8 cellular contexts compared by ENCODE assay signal in the genomic region with DNA sequence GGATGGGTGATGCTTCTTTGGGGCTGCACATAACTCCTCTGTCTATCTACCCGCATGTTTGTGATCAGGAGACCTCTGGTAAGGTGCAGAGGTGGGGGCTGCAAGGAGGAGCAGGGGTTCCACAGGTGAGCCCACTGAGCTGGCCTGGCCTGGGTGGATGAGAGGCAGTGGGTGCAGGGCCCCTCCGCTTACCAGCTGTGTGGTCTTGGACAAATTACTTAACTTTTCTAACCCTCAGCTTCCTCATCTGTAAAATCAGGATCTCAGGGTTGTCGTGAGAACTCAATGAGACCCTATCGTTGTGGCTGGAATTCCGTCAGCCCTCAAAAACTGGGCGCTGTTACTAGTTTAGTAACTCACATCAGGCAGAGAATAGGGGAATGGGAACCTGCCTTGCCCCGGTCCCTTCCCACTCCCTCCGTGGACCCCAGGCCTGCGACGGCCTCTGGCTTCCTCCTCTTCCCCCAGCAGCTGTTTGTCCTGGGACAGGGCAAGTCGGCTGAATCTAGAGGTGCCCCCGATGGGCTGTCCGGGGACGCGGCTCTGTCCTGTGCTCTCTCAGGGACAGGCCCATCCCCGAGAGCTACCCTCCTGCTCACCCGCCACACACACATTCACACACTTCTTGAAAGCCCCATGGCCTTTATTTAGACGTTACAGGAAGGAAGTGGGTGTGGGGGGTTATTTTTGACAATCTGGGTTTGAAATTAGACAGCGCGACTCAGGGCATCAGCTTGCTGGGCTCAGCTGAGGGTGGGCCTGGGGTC. TPM values are rescaled to one million over a fixed set of nuclear protein-coding genes. Genes with fewer than 3 reads are reported as not detected.
A peak's percentile ranks its signal among the peaks of the same experiment; 100 is the strongest.
DNase-seq lines count a peak whose midpoint lies in the region; ATAC-seq and TF ChIP-seq lines count a peak whose summit lies in the region.

No MANE protein-coding gene starts in this region.

- H3K4me1 Mint-ChIP-seq in activated naive CD8-positive, alpha-beta T cell treated with anti-CD3 and anti-CD28 coated beads for 36 hours: peaks cover 73% of the 10 kb centered on the region
- peaks cover 63% of the 10 kb centered on the region for H3K4me1 Mint-ChIP-seq in nephron progenitor cell

- H3K27me3 Mint-ChIP-seq in activated naive CD8-positive, alpha-beta T cell treated with anti-CD3 and anti-CD28 coated beads for 36 hours: peaks cover under 1% of the 10 kb centered on the region
- peaks cover 2% of the 10 kb centered on the region for H3K27me3 Mint-ChIP-seq in nephron progenitor cell (ENCODE audit: low read depth, poor library complexity)

- no peak overlapping the region for H3K4me3 ChIP-seq in foreskin fibroblast (ENCODE audit: low read depth in 1 of 2, low read length in 2 of 2)

- peak overlapping the region; percentile 93 for H3K27ac Mint-ChIP-seq in activated naive CD8-positive, alpha-beta T cell treated with anti-CD3 and anti-CD28 coated beads for 36 hours
- peak overlapping the region; percentile 96 for H3K27ac Mint-ChIP-seq in nephron progenitor cell

- peaks cover 80% of the 10 kb centered on the region for H3K36me3 Mint-ChIP-seq in activated naive CD8-positive, alpha-beta T cell treated with anti-CD3 and anti-CD28 coated beads for 36 hours
- H3K36me3 Mint-ChIP-seq in nephron progenitor cell (ENCODE audit: low read depth): no peaks in the 10 kb centered on the region

- no peaks in the 10 kb centered on the region for H3K9me3 Mint-ChIP-seq in activated naive CD8-positive, alpha-beta T cell treated with anti-CD3 and anti-CD28 coated beads for 36 hours
- no peaks in the 10 kb centered on the region for H3K9me3 Mint-ChIP-seq in nephron progenitor cell

- no peak for TF ChIP-seq CTCF in nephron progenitor cell (IDR thresholded peaks at IDR 0.05)
- no peak for TF ChIP-seq CTCF in foreskin fibroblast (IDR thresholded peaks at IDR 0.05; ENCODE audit: low read depth, low read length)

- ATAC-seq in GM18517 (IDR thresholded peaks at IDR 0.05; ENCODE audit: unreplicated experiment) (peak; percentile 51), HG02885 (IDR thresholded peaks at IDR 0.05; ENCODE audit: poor library complexity, unreplicated experiment) (peak; percentile 50)

- peak overlapping the region; percentile 100 for H3K4me3 Mint-ChIP-seq in activated naive CD8-positive, alpha-beta T cell treated with anti-CD3 and anti-CD28 coated beads for 36 hours
- no peak overlapping the region for H3K4me3 Mint-ChIP-seq in nephron progenitor cell

- DNase-seq in SKM-1 (lab: John Stamatoyannopoulos, UW; ENCODE audit: unreplicated experiment) (peak; percentile 25), nephron progenitor cell (no peak), pons (ENCODE audit: low spot score) (no peak), NCI-H2227 (lab: John Stamatoyannopoulos, UW; ENCODE audit: unreplicated experiment) (no peak), foreskin fibroblast (no peak)
- peak; percentile 71 for DNase-seq in activated naive CD8-positive, alpha-beta T cell treated with anti-CD3 and anti-CD28 coated beads for 36 hours

RNA-seq across cellular contexts. Expression of gene PTPN6, which starts 7.6 kb away (rescaled TPM):
- total RNA-seq in activated naive CD8-positive, alpha-beta T cell treated with anti-CD3 and anti-CD28 coated beads for 36 hours: 100 to 1,000 TPM; 457 to 467 TPM

RNA-seq across cellular contexts. Expression of gene PHB2, which starts 11.7 kb away (rescaled TPM):
- 100 to 1,000 TPM; 556 to 557 TPM for total RNA-seq in activated naive CD8-positive, alpha-beta T cell treated with anti-CD3 and anti-CD28 coated beads for 36 hours

RNA-seq across cellular contexts. Expression of gene EMG1, which starts 11.9 kb away (rescaled TPM):
- 100 to 1,000 TPM; 130 to 140 TPM for total RNA-seq in activated naive CD8-positive, alpha-beta T cell treated with anti-CD3 and anti-CD28 coated beads for 36 hours

RNA-seq across cellular contexts. Expression of gene C12orf57, which starts 15.0 kb away (rescaled TPM):
- total RNA-seq in activated naive CD8-positive, alpha-beta T cell treated with anti-CD3 and anti-CD28 coated beads for 36 hours: 100 to 1,000 TPM; 203 to 208 TPM

RNA-seq across cellular contexts. Expression of gene RNU7-1, which starts 15.2 kb away (rescaled TPM):
- total RNA-seq in activated naive CD8-positive, alpha-beta T cell treated with anti-CD3 and anti-CD28 coated beads for 36 hours: not detected

Comparison
In these comparisons a context has a peak if more than half of its experiments do, and no peak if none do; other contexts are left out.
1. DNase-seq: peak in SKM-1 (single experiment) and activated naive CD8-positive, alpha-beta T cell treated with anti-CD3 and anti-CD28 coated beads for 36 hours (single experiment); none in nephron progenitor cell (single experiment), pons (single experiment), NCI-H2227 (single experiment) and foreskin fibroblast (0 of 2).